In genomic region chr5:177022386-177023246, GRCh38 we compare ENCODE assay signal across 8 cellular contexts. TPM values are rescaled to one million over a fixed set of nuclear protein-coding genes. Genes with fewer than 3 reads are reported as not detected.
DNase-seq lines count a peak whose midpoint lies in the region; ATAC-seq and TF ChIP-seq lines count a peak whose summit lies in the region.

TSS of gene ZNF346 (plus strand) at chr5:177022696. CDS start at chr5:177022739, 43 bp downstream.

- H3K4me1 Mint-ChIP-seq in WTC11 = peaks cover 11% of the 10 kb centered on the region
- H3K4me1 Mint-ChIP-seq in immature natural killer cell = peaks cover 35 to 45% of the 10 kb centered on the region in 2 donors

- CTCF ChIA-PET in WTC11 (lab: Charles Lee) = interaction anchor here (0.7 to 2.7 kb wide), 14 partner anchors 10 to 392 kb away, joined by 3 to 19 read pairs (median 4); partner anchors contain the start of genes EIF4E1B, SNCB and UIMC1

- peak; percentile 99 for DNase-seq in AG08395 (ENCODE audit: low spot score)
- peak; percentile 91 for DNase-seq in NCI-H226
- DNase-seq in WTC11 (ENCODE audit: low spot score) = peak; percentile 91
- DNase-seq in cardiac fibroblast (ENCODE audit: low read depth in 2 of 2) = peak; percentile 92 to 94
- DNase-seq in immature natural killer cell = peak; percentile 88 to 91 (median 91)
- peak; percentile 77 for DNase-seq in smooth muscle cell of the brain vasculature (ENCODE audit: low read depth, low spot score)

- H3K27me3 Mint-ChIP-seq in WTC11 (ENCODE audit: low read depth) (no peaks in the 10 kb centered on the region), immature natural killer cell (ENCODE audit: low read depth in 3 of 3) (peaks cover 3 to 8% (median 7%) of the 10 kb centered on the region in 3 donors)

- H3K36me3 Mint-ChIP-seq in WTC11 (peaks cover 18% of the 10 kb centered on the region), immature natural killer cell (peaks cover 3 to 4% (median 3%) of the 10 kb centered on the region in 3 donors)

- peak within 1 kb of the TSS; percentile 80 to 95 for H3K4me3 ChIP-seq in cardiac fibroblast (replicated peaks in 1 of 2; ENCODE audit: low read depth in 2 of 2, low read length in 2 of 2)

- POLR2A ChIA-PET in WTC11 (lab: Charles Lee) = interaction anchor here (1.1 to 1.2 kb wide), 2 partner anchors 12 to 64 kb away, joined by 3 read pairs; partner anchors contain the start of gene FGFR4

- TF ChIP-seq CTCF in WTC11 (IDR thresholded peaks at IDR 0.05) = peak; percentile 38; the same call in 1 of the 2 replicates
- no peak for TF ChIP-seq CTCF in cardiac fibroblast (IDR thresholded peaks at IDR 0.05; ENCODE audit: low read depth, low read length)

- H3K4me3 Mint-ChIP-seq in WTC11 = peak within 1 kb of the TSS; percentile 98
- peak within 1 kb of the TSS; percentile 98 to 99 (median 99) for H3K4me3 Mint-ChIP-seq in immature natural killer cell

- H3K27ac Mint-ChIP-seq in WTC11 = peak within 1 kb of the TSS; percentile 95
- peak within 1 kb of the TSS; percentile 92 to 98 (median 96) for H3K27ac Mint-ChIP-seq in immature natural killer cell

- ATAC-seq in GM18909 (IDR thresholded peaks at IDR 0.05; ENCODE audit: poor library complexity, unreplicated experiment) (peak; percentile 92), HG03175 (IDR thresholded peaks at IDR 0.05; ENCODE audit: unreplicated experiment) (peak; percentile 92), WTC11 (peak; percentile 97)

- no peaks in the 10 kb centered on the region for H3K9me3 Mint-ChIP-seq in WTC11
- no peaks in the 10 kb centered on the region for H3K9me3 Mint-ChIP-seq in immature natural killer cell

TF ChIP-seq in WTC11, 78 proteins besides CTCF, POLR2A, EP300 and RAD21 (continues in another document):
- TF ChIP-seq USF1 (CRISPR knock-in tag; IDR thresholded peaks at IDR 0.05) (peak; percentile 29), ZNF232 (CRISPR knock-in tag; IDR thresholded peaks at IDR 0.05) (no peak), CREM (CRISPR knock-in tag; IDR thresholded peaks at IDR 0.05) (peak; percentile 42; the same call in 1 of the 2 replicates), ZNF219 (CRISPR knock-in tag; IDR thresholded peaks at IDR 0.05; ENCODE audit: borderline replicate concordance) (no peak; the same call in 1 of the 2 replicates), ARID4B (CRISPR knock-in tag; IDR thresholded peaks at IDR 0.05; ENCODE audit: borderline replicate concordance) (peak; percentile 81; the same call in 1 of the 2 replicates), ZNF423 (CRISPR knock-in tag; IDR thresholded peaks at IDR 0.05) (0 out of 2 replicates have a peak, but pooled peaks have one; percentile 10), E2F5 (CRISPR knock-in tag; IDR thresholded peaks at IDR 0.05) (peak; percentile 85; the same call in 1 of the 2 replicates), SMAD3 (CRISPR knock-in tag; IDR thresholded peaks at IDR 0.05; ENCODE audit: borderline replicate concordance) (no peak), FOXP1 (CRISPR knock-in tag; IDR thresholded peaks at IDR 0.05; ENCODE audit: borderline replicate concordance) (peak; percentile 80; the same call in 1 of the 2 replicates), HMGXB4 (CRISPR knock-in tag; IDR thresholded peaks at IDR 0.05) (peak; percentile 97; the same call in 1 of the 2 replicates), CBFB (CRISPR knock-in tag; IDR thresholded peaks at IDR 0.05; ENCODE audit: low read depth) (0 out of 2 replicates have a peak, but pooled peaks have one; percentile 55), FOXP4 (CRISPR knock-in tag; IDR thresholded peaks at IDR 0.05) (peak; percentile 72), FOXK1 (CRISPR knock-in tag; IDR thresholded peaks at IDR 0.05) (peak; percentile 63), MAX (CRISPR knock-in tag; IDR thresholded peaks at IDR 0.05) (peak; percentile 65), HMGA2 (CRISPR knock-in tag; IDR thresholded peaks at IDR 0.05) (no peak), MYBL2 (CRISPR knock-in tag; IDR thresholded peaks at IDR 0.05) (peak; percentile 42; the same call in 1 of the 2 replicates), CREB1 (CRISPR knock-in tag; IDR thresholded peaks at IDR 0.05) (no peak), ETV6 (CRISPR knock-in tag; IDR thresholded peaks at IDR 0.05) (0 out of 2 replicates have a peak, but pooled peaks have one; percentile 64), JUN (CRISPR knock-in tag; IDR thresholded peaks at IDR 0.05) (0 out of 2 replicates have a peak, but pooled peaks have one; percentile 55), SOX15 (CRISPR knock-in tag; IDR thresholded peaks at IDR 0.05) (no peak), SP1 (CRISPR knock-in tag; conservative IDR thresholded peaks at IDR 0.05) (peak; percentile 20)

RNA-seq across cellular contexts. Expression of gene ZNF346, which starts in this region (rescaled TPM):
- 18.4 to 25.4 TPM (median 19.4 TPM) in 3 replicates for total RNA-seq in WTC11 (2021)
- 10 to 100 TPM in 2 of 3 donors, 1 to 10 TPM in 1; 8.8 to 21.5 (median 10.6) TPM for polyA plus RNA-seq in immature natural killer cell

Comparison
In these comparisons a context has a peak if more than half of its experiments do, and no peak if none do; other contexts are left out.
1. Peak in every context shown above with its lines: DNase-seq, ATAC-seq and H3K4me3 ChIP-seq.